Comparison of ENCODE assay signal across 14 cellular contexts in genomic region chr2:200159829-200160781, GRCh38.
DNase-seq lines count a peak whose midpoint lies in the region; ATAC-seq, FAIRE-seq and TF ChIP-seq lines count a peak whose summit lies in the region.
"Had no signal": no experiment of that assay in that cellular context is flagged by ENCODE, and none has a peak within 500 bp of the region (broad histone marks: within the 10 kb centered on the region; RNA-seq: fewer than 3 reads in every experiment).

No MANE protein-coding gene starts in this region.

- peak overlapping the region; percentile 71 for H2AK5ac ChIP-seq in mesendoderm (ENCODE audit: low read length)

- POLR2A ChIA-PET in K562 (lab: Yijun Ruan, JAX), result interaction anchor here (0.7 kb wide), 1 partner anchor 75 kb away, joined by 3 read pairs; no protein-coding TSS in a partner anchor

- H4K5ac ChIP-seq in mesendoderm (ENCODE audit: low read length), result no peak overlapping the region

- H2BK5ac ChIP-seq in mesendoderm (ENCODE audit: low read length), result peak overlapping the region; percentile 60

- peak overlapping the region; percentile 80 for H3K56ac ChIP-seq in mesendoderm (ENCODE audit: low read length)

- H2BK15ac ChIP-seq in mesendoderm (replicated peaks; ENCODE audit: low read depth), result peak overlapping the region; percentile 4

- no peak overlapping the region for H2AFZ ChIP-seq in K562 (ENCODE audit: low read depth, low read length)

- no peak for TF ChIP-seq CTCF in K562 (IDR thresholded peaks at IDR 0.05 in 2 of 3, conservative IDR thresholded peaks at IDR 0.05 in 1 of 3; ENCODE audit: insufficient read depth in 2 of 3, low read depth in 1 of 3, low read length in 3 of 3)

- H3K9me3 Mint-ChIP-seq in activated T-helper 1 cell treated with anti-CD3 and anti-CD28 coated beads, Interleukin-12 subunit alpha, Interleukin-12 subunit beta, Interleukin-2, Interleukin-4 antibody, amounts not matched to agents 30 ng/mL and 10 ng/mL and 1 ng/mL, durations not matched to agents 14 hours and 24 hours and 36 hours, result peaks cover 4% of the 10 kb centered on the region

- H3K4me3 Mint-ChIP-seq in activated T-helper 1 cell treated with anti-CD3 and anti-CD28 coated beads, Interleukin-12 subunit alpha, Interleukin-12 subunit beta, Interleukin-2, Interleukin-4 antibody, amounts not matched to agents 30 ng/mL and 10 ng/mL and 1 ng/mL, durations not matched to agents 14 hours and 24 hours and 36 hours, result no peak overlapping the region

- CTCF ChIA-PET in K562 (lab: Yijun Ruan, JAX; ENCODE audit: low intra/inter-chr PET ratio), result no interaction called here

- TF ChIP-seq RAD21 in K562 (CRISPR knock-in tag; conservative IDR thresholded peaks at IDR 0.05 in 1 of 2, IDR thresholded peaks at IDR 0.05 in 1 of 2), result no peak

- no peaks in the 10 kb centered on the region for H3K9me1 ChIP-seq in K562 (ENCODE audit: control insufficient read depth, insufficient read depth, low read length)

- H3K4ac ChIP-seq in mesendoderm (ENCODE audit: low read depth, low read length), result peak overlapping the region; percentile 38

- no peak overlapping the region for H3K27ac Mint-ChIP-seq in activated T-helper 1 cell treated with anti-CD3 and anti-CD28 coated beads, Interleukin-12 subunit alpha, Interleukin-12 subunit beta, Interleukin-2, Interleukin-4 antibody, amounts not matched to agents 30 ng/mL and 10 ng/mL and 1 ng/mL, durations not matched to agents 14 hours and 24 hours and 36 hours

- in situ Hi-C loops in Caki2 (cut with HindIII; ENCODE audit: low pct_unique_long_range_greater_than_20kb, low sequenced_read_pairs) (no loop called here), K562 (cut with MboI) (no loop called here)

- no peaks in the 10 kb centered on the region for H3K36me3 Mint-ChIP-seq in activated T-helper 1 cell treated with anti-CD3 and anti-CD28 coated beads, Interleukin-12 subunit alpha, Interleukin-12 subunit beta, Interleukin-2, Interleukin-4 antibody, amounts not matched to agents 30 ng/mL and 10 ng/mL and 1 ng/mL, durations not matched to agents 14 hours and 24 hours and 36 hours (ENCODE audit: low read depth)

- H3K4me3 ChIP-seq in K562, result no peak overlapping the region
- no peak overlapping the region for H3K4me3 ChIP-seq in mesendoderm (ENCODE audit: low read length)
- H3K4me3 ChIP-seq: lung, vagina had no signal

- H3K27me3 ChIP-seq in K562 (ENCODE audit: control insufficient read depth in 2 of 2, insufficient read depth in 2 of 2, low read length in 2 of 2) (no peaks in the 10 kb centered on the region), mesendoderm (ENCODE audit: insufficient read depth, low read length, poor library complexity) (no peaks in the 10 kb centered on the region)
- H3K27me3 ChIP-seq: vagina had no signal

- H3K4me1 Mint-ChIP-seq in activated T-helper 1 cell treated with anti-CD3 and anti-CD28 coated beads, Interleukin-12 subunit alpha, Interleukin-12 subunit beta, Interleukin-2, Interleukin-4 antibody, amounts not matched to agents 30 ng/mL and 10 ng/mL and 1 ng/mL, durations not matched to agents 14 hours and 24 hours and 36 hours (ENCODE audit: low read depth), result no peaks in the 10 kb centered on the region

- H3K79me2 ChIP-seq in K562 (ENCODE audit: control insufficient read depth, insufficient read depth, low read length) (no peaks in the 10 kb centered on the region), mesendoderm (ENCODE audit: control insufficient read depth, insufficient read depth, low read length) (no peaks in the 10 kb centered on the region)

- no peak overlapping the region for H4K8ac ChIP-seq in mesendoderm (ENCODE audit: low read depth, low read length)

- TF ChIP-seq EP300 in K562 (IDR thresholded peaks at IDR 0.05; ENCODE audit: low read length), result no peak

- intact Hi-C loops in K562 (cut with micrococcal nuclease), result no loop called here
- intact Hi-C loops in sciatic nerve (cut with DNase I), result loop anchor here (5.0 to 10.0 kb wide), 2 partner anchors 523 to 715 kb away; no protein-coding TSS in a partner anchor
- intact Hi-C loops in head of caudate nucleus (cut with DNase I), result no loop called here
- intact Hi-C loops in activated T-helper 1 cell treated with anti-CD3 and anti-CD28 coated beads, Interleukin-12 subunit alpha, Interleukin-12 subunit beta, Interleukin-2, Interleukin-4 antibody, amounts not matched to agents 30 ng/mL and 10 ng/mL and 1 ng/mL, durations not matched to agents 14 hours and 24 hours and 36 hours (cut with micrococcal nuclease), result no loop called here

- DNase-seq in Caki2 (ENCODE audit: low read depth) (peak; percentile 2), M059J (ENCODE audit: low read depth) (peak; percentile 58), K562 (ENCODE audit: extremely low read depth in 1 of 4, low spot score in 3 of 4) (no peak), mesendoderm (peak; percentile 25), sciatic nerve (ENCODE audit: low spot score) (no peak), head of caudate nucleus (no peak), HuH-7 (ENCODE audit: low spot score) (no peak)
- no peak for DNase-seq in activated T-helper 1 cell treated with anti-CD3 and anti-CD28 coated beads, Interleukin-12 subunit alpha, Interleukin-12 subunit beta, Interleukin-2, Interleukin-4 antibody, amounts not matched to agents 30 ng/mL and 10 ng/mL and 1 ng/mL, durations not matched to agents 14 hours and 24 hours and 36 hours (ENCODE audit: low spot score)
- DNase-seq: activated CD4-positive, alpha-beta T cell treated with anti-CD3 and anti-CD28 coated beads, Interleukin-2, amount 50 U/mL, for 48 hours; activated effector memory CD4-positive, alpha-beta T cell treated with Interleukin-2 at 50 U/mL for 16 hours; DMS153; T-helper 2 cell had no signal

- 43% methylated on average over 9 of the region's 11 CpGs for WGBS in K562 (ENCODE audit: insufficient coverage, low coverage, missing lambda C conversion rate)
- WGBS in mesendoderm (ENCODE audit: extremely low coverage, insufficient coverage, low lambda C conversion rate), result no CpG with 5 or more reads among the region's 11 CpGs

- H3K9me3 ChIP-seq in K562 (replicated peaks; ENCODE audit: control insufficient read depth, insufficient read depth, low read depth, low read length), result no peaks in the 10 kb centered on the region
- H3K9me3 ChIP-seq: vagina had no signal

- peak overlapping the region; percentile 11 for H2BK120ac ChIP-seq in mesendoderm (ENCODE audit: low read depth, low read length)

- H3K79me1 ChIP-seq in mesendoderm (ENCODE audit: low read length), result no peaks in the 10 kb centered on the region

- H4K20me1 ChIP-seq in K562 (replicated peaks; ENCODE audit: control insufficient read depth, insufficient read depth, low read length), result no peaks in the 10 kb centered on the region

- BruUV-seq in K562 (replicated peaks; lab: Mats Ljungman, UMichigan), result no TSS peak

- peak overlapping the region; percentile 78 for H3K18ac ChIP-seq in mesendoderm (ENCODE audit: low read length)

- ATAC-seq in K562 (no peak), sciatic nerve (no peak)

- H3K4me2 ChIP-seq in K562 (ENCODE audit: insufficient read depth, low read length) (no peak overlapping the region), mesendoderm (ENCODE audit: low read length) (no peak overlapping the region)

- TF ChIP-seq POLR2A in K562 (conservative IDR thresholded peaks at IDR 0.05), result no peak

- H3K27ac ChIP-seq in K562 (ENCODE audit: extremely low read depth, low read depth, low read length) (no peak overlapping the region), mesendoderm (ENCODE audit: low read depth, low read length) (peak overlapping the region; percentile 90)
- H3K27ac ChIP-seq: vagina had no signal

- H3K23ac ChIP-seq in mesendoderm (ENCODE audit: low read length), result no peak overlapping the region

- H3K27me3 Mint-ChIP-seq in activated T-helper 1 cell treated with anti-CD3 and anti-CD28 coated beads, Interleukin-12 subunit alpha, Interleukin-12 subunit beta, Interleukin-2, Interleukin-4 antibody, amounts not matched to agents 30 ng/mL and 10 ng/mL and 1 ng/mL, durations not matched to agents 14 hours and 24 hours and 36 hours (ENCODE audit: insufficient read depth), result no peaks in the 10 kb centered on the region

- FAIRE-seq in K562 (lab: Jason Lieb, UNC), result no peak

- H3K4me1 ChIP-seq in K562 (replicated peaks in 1 of 2; ENCODE audit: control insufficient read depth in 2 of 2, insufficient read depth in 2 of 2, low read length in 2 of 2) (peaks cover 0 to 7% of the 10 kb centered on the region in 2 experiments; a peak in 1 of 5 replicates), mesendoderm (ENCODE audit: control insufficient read depth, low read depth, low read length) (peaks cover 10% of the 10 kb centered on the region)
- H3K4me1 ChIP-seq: vagina had no signal

- H3K9ac ChIP-seq in K562 (ENCODE audit: insufficient read depth in 1 of 2, low read depth in 2 of 2, low read length in 2 of 2) (no peak overlapping the region), mesendoderm (ENCODE audit: low read length) (peak overlapping the region; percentile 31)

- H3K36me3 ChIP-seq in K562 (ENCODE audit: control insufficient read depth, insufficient read depth, low read length) (no peaks in the 10 kb centered on the region), mesendoderm (ENCODE audit: control insufficient read depth, insufficient read depth, low read length) (no peaks in the 10 kb centered on the region)
- H3K36me3 ChIP-seq: vagina had no signal

TF ChIP-seq in K562, 482 proteins besides CTCF, POLR2A, EP300 and RAD21:
- no peak for TF ChIP-seq DNMT1 (IDR thresholded peaks at IDR 0.05)
- peak; percentile 39; the same call in 1 of the 2 replicates for TF ChIP-seq NFIC (IDR thresholded peaks at IDR 0.05)
- no peak for TF ChIP-seq TCFL5 (CRISPR knock-in tag; conservative IDR thresholded peaks at IDR 0.05)
TF ChIP-seq in K562: peak in this region for 1.

Comparison
In these comparisons a context has a peak if more than half of its experiments do, and no peak if none do; other contexts are left out.
1. DNase-seq: peak in Caki2 (single experiment), M059J (single experiment) and mesendoderm (single experiment); none in K562 (0 of 4), sciatic nerve (single experiment), head of caudate nucleus (0 of 42), activated T-helper 1 cell treated with anti-CD3 and anti-CD28 coated beads, Interleukin-12 subunit alpha, Interleukin-12 subunit beta, Interleukin-2, Interleukin-4 antibody, amounts not matched to agents 30 ng/mL and 10 ng/mL and 1 ng/mL, durations not matched to agents 14 hours and 24 hours and 36 hours (single experiment) and HuH-7 (single experiment).